ENCODE assay signal across 32 cellular contexts in genomic region chr19:16618248-16618647, GRCh38. TPM values are rescaled to one million over a fixed set of nuclear protein-coding genes. Genes with fewer than 3 reads are reported as not detected.
DNase-seq lines count a peak whose midpoint lies in the region; ATAC-seq, FAIRE-seq and TF ChIP-seq lines count a peak whose summit lies in the region.
"Had no signal": no experiment of that assay in that cellular context is flagged by ENCODE, and none has a peak within 500 bp of the region (broad histone marks: within the 10 kb centered on the region; RNA-seq: fewer than 3 reads in every experiment).

No MANE protein-coding gene starts in this region.

- no peaks in the 10 kb centered on the region for H3F3A ChIP-seq in DOHH2 (ENCODE audit: control insufficient read depth, insufficient read depth)

- in situ Hi-C loops in IMR-90 (cut with MboI; ENCODE audit: low sequenced_read_pairs) (no loop called here), GM12878 (cut with MboI) (no loop called here)

- RAD21 ChIA-PET in GM12878 (lab: Charles Lee; ENCODE audit: unreplicated experiment): interaction anchor here (0.7 to 2.5 kb wide), 6 partner anchors 9 to 34 kb away, joined by 3 to 17 read pairs (median 4); partner anchors contain the start of gene MED26

- no peak overlapping the region for H3K23ac ChIP-seq in IMR-90 (ENCODE audit: low read depth, low read length)

- DNase-seq in IMR-90: no peak
- no peak for DNase-seq in GM12878 (ENCODE audit: low read depth, low spot score)
- DNase-seq in progenitor cell of endocrine pancreas (ENCODE audit: low spot score, unreplicated experiment): no peak
- DNase-seq in NCI-H1436 treated with DMSO at 0.1 percent for 48 hours (lab: John Stamatoyannopoulos, UW): no peak
- DNase-seq in kidney glomerular epithelial cell (lab: John Stamatoyannopoulos, UW): no peak
- DNase-seq: activated CD8-positive, alpha-beta memory T cell treated with anti-CD3 and anti-CD28 coated beads for 24 hours; activated effector memory CD4-positive, alpha-beta T cell treated with anti-CD3 and anti-CD28 coated beads, Interleukin-2, amount 50 U/mL, for 16 hours; activated T-cell treated with anti-CD3 and anti-CD28 coated beads for 4 hours; C1 segment of cervical spinal cord; Caco-2; DMS53; GM23248; HFFc6; left lung; mesenchymal stem cell; NCI-H1105; NCI-H1930; NCI-H510A treated with DMSO at 0.1 percent for 48 hours; PC-3; small intestine; tibial artery had no signal

- H3K9me3 ChIP-seq in DOHH2 (ENCODE audit: control insufficient read depth, insufficient read depth, low read length) (no peaks in the 10 kb centered on the region), IMR-90 (ENCODE audit: control insufficient read depth, insufficient read depth, low read length) (no peaks in the 10 kb centered on the region), GM12878 (replicated peaks; ENCODE audit: control insufficient read depth, insufficient read depth, low read length) (no peaks in the 10 kb centered on the region)
- H3K9me3 ChIP-seq: ascending aorta, Caco-2, left lung, tibial artery had no signal

- dilution Hi-C loops in IMR-90 (cut with HindIII; ENCODE audit: low sequenced_read_pairs, unreplicated experiment): no loop called here

- no peaks in the 10 kb centered on the region for H3K27me3 Mint-ChIP-seq in progenitor cell of endocrine pancreas

- peaks cover 42% of the 10 kb centered on the region for H3K36me3 ChIP-seq in DOHH2 (ENCODE audit: control insufficient read depth, low read length)
- no peaks in the 10 kb centered on the region for H3K36me3 ChIP-seq in IMR-90 (ENCODE audit: control insufficient read depth, insufficient read depth, low read length)
- peaks cover 7 to 10% of the 10 kb centered on the region in 2 experiments; a peak in 3 of 4 replicates for H3K36me3 ChIP-seq in GM12878 (ENCODE audit: control insufficient read depth in 2 of 2, insufficient read depth in 2 of 2, low read length in 1 of 2)
- H3K36me3 ChIP-seq: ascending aorta, neural progenitor cell, tibial artery had no signal

- H3K4me3 Mint-ChIP-seq in progenitor cell of endocrine pancreas (ENCODE audit: low read depth): no peak overlapping the region
- H3K4me3 Mint-ChIP-seq: HFFc6; neural progenitor cell; T-helper 1 cell treated with Interleukin-12 subunit alpha and Interleukin-12 subunit beta and Interleukin-4 antibody, amounts not matched to agents 30 μg/mL and 1 μg/mL, for 36 hours had no signal

- no peak overlapping the region for H2AK5ac ChIP-seq in IMR-90 (ENCODE audit: low read depth, low read length)

- no peak overlapping the region for H4K91ac ChIP-seq in IMR-90 (ENCODE audit: insufficient read depth, low read depth, low read length)

- no peak overlapping the region for H2BK15ac ChIP-seq in IMR-90 (ENCODE audit: low read depth, low read length)

- H3K4me1 ChIP-seq in DOHH2 (ENCODE audit: control insufficient read depth, low read length) (peaks cover 81% of the 10 kb centered on the region), IMR-90 (ENCODE audit: control insufficient read depth, insufficient read depth, low read length) (peaks cover 6% of the 10 kb centered on the region; the same call in 1 of the 2 replicates), GM12878 (ENCODE audit: control insufficient read depth, insufficient read depth, low read length) (peaks cover 42% of the 10 kb centered on the region)
- H3K4me1 ChIP-seq: neural progenitor cell had no signal

- peaks cover 69% of the 10 kb centered on the region for H3K9me1 ChIP-seq in IMR-90 (ENCODE audit: insufficient read depth, low read length)

- H3K4me1 Mint-ChIP-seq in progenitor cell of endocrine pancreas (ENCODE audit: low read depth): peaks cover 10% of the 10 kb centered on the region

- no peaks in the 10 kb centered on the region for H3K9me3 Mint-ChIP-seq in progenitor cell of endocrine pancreas (ENCODE audit: low read depth)
- H3K9me3 Mint-ChIP-seq: HFFc6; neural progenitor cell; T-helper 1 cell treated with Interleukin-12 subunit alpha and Interleukin-12 subunit beta and Interleukin-4 antibody, amounts not matched to agents 30 μg/mL and 1 μg/mL, for 36 hours had no signal

- no peak overlapping the region for H3K18ac ChIP-seq in IMR-90 (ENCODE audit: low read depth, low read length)

- peaks cover 30 to 96% of the 10 kb centered on the region in 2 experiments for H3K79me1 ChIP-seq in IMR-90 (ENCODE audit: low read depth in 1 of 2, low read length in 2 of 2)

- intact Hi-C loops in IMR-90 (cut with micrococcal nuclease) (no loop called here), GM12878 (cut with micrococcal nuclease; ENCODE audit: unreplicated experiment) (no loop called here)

- H2BK20ac ChIP-seq in IMR-90 (ENCODE audit: low read depth, low read length): no peak overlapping the region

- no peak overlapping the region for H4K8ac ChIP-seq in IMR-90 (ENCODE audit: low read depth in 2 of 2, low read length in 2 of 2)

- H2BK5ac ChIP-seq in IMR-90 (ENCODE audit: low read depth, low read length, poor library complexity, severe bottlenecking): no peak overlapping the region

- ATAC-seq in IMR-90 (ENCODE audit: low read depth) (no peak), GM12878 (peak; percentile 42)
- no peak for ATAC-seq in activated CD4-positive, CD25-positive, alpha-beta regulatory T cell treated with anti-CD3 and anti-CD28 coated beads, Interleukin-2, amount 50 U/mL, for 24 hours
- ATAC-seq: K562, left lung, PC-3 had no signal

- H3K27me3 ChIP-seq in DOHH2 (ENCODE audit: control insufficient read depth, low read length): no peaks in the 10 kb centered on the region
- no peaks in the 10 kb centered on the region for H3K27me3 ChIP-seq in IMR-90 (ENCODE audit: control insufficient read depth, insufficient read depth, low read length)
- no peaks in the 10 kb centered on the region for H3K27me3 ChIP-seq in GM12878 (replicated peaks in 1 of 2; ENCODE audit: control insufficient read depth in 2 of 2, insufficient read depth in 2 of 2, low read length in 1 of 2)
- H3K27me3 ChIP-seq: ascending aorta, left lung, neural progenitor cell, tibial artery had no signal

- H3K9ac ChIP-seq in IMR-90 (ENCODE audit: low read depth, low read length) (no peak overlapping the region), GM12878 (ENCODE audit: control insufficient read depth, insufficient read depth, low read length) (peak overlapping the region; percentile 4; the same call in 1 of the 2 replicates)
- H3K9ac ChIP-seq: GM23248, neural progenitor cell, parathyroid adenoma had no signal

- CTCF ChIA-PET in IMR-90 (lab: Yijun Ruan, JAX) (no interaction called here), GM12878 (lab: Yijun Ruan, JAX) (interaction anchor here (0.8 to 2.2 kb wide), 5 partner anchors 11 to 50 kb away, joined by 3 to 7 read pairs (median 4); no protein-coding TSS in a partner anchor)

- TF ChIP-seq EP300 in GM12878 (IDR thresholded peaks at IDR 0.05; ENCODE audit: borderline replicate concordance in 1 of 2, control insufficient read depth in 1 of 2, low read depth in 2 of 2, low read length in 2 of 2): no peak

- peak overlapping the region; percentile 52 for H2AK9ac ChIP-seq in IMR-90 (replicated peaks; ENCODE audit: low read depth, low read length, poor library complexity)

- 100% methylated on average over 1 of the region's 7 CpGs; no CpG with 5 or more reads in 1 of the 2 experiments for WGBS in IMR-90 (ENCODE audit: extremely low coverage in 2 of 2, insufficient read length in 1 of 2), 2 experiments
- WGBS in GM12878 (ENCODE audit: insufficient coverage, insufficient replicate concordance, low lambda C conversion rate, missing lambda C conversion rate): 72% methylated on average over 7 of the region's 7 CpGs

- no peak overlapping the region for H3K56ac ChIP-seq in IMR-90 (ENCODE audit: extremely low read depth, insufficient read depth, low read length)

- no peak overlapping the region for H3K14ac ChIP-seq in IMR-90 (replicated peaks; ENCODE audit: low read depth, low read length)

- H2BK120ac ChIP-seq in IMR-90 (ENCODE audit: low read depth, low read length): no peak overlapping the region

- no peak overlapping the region for H4K5ac ChIP-seq in IMR-90 (ENCODE audit: low read depth, low read length)

- TF ChIP-seq RAD21 in IMR-90 (IDR thresholded peaks at IDR 0.05; ENCODE audit: low read length) (no peak), GM12878 (IDR thresholded peaks at IDR 0.05; ENCODE audit: insufficient read depth, low read depth, low read length) (no peak)

- H3K4me2 ChIP-seq in DOHH2 (ENCODE audit: low read length) (peak overlapping the region; percentile 44), IMR-90 (ENCODE audit: low read depth, low read length) (no peak overlapping the region), GM12878 (ENCODE audit: control insufficient read depth, insufficient read depth) (peak overlapping the region; percentile 45)
- H3K4me2 ChIP-seq: neural progenitor cell had no signal

- TF ChIP-seq POLR2A in IMR-90 (IDR thresholded peaks at IDR 0.05; ENCODE audit: low read depth, low read length) (no peak), GM12878 (IDR thresholded peaks at IDR 0.05; ENCODE audit: low read depth, low read length) (0 out of 2 replicates have a peak, but pooled peaks have one; percentile 1)

- H4K20me1 ChIP-seq in DOHH2 (ENCODE audit: control insufficient read depth, insufficient read depth, low read depth, low read length) (peaks cover 83% of the 10 kb centered on the region), IMR-90 (ENCODE audit: insufficient read depth, low read length) (peaks cover 99% of the 10 kb centered on the region), GM12878 (ENCODE audit: control insufficient read depth, insufficient read depth) (peaks cover 15% of the 10 kb centered on the region; the same call in 1 of the 2 replicates)

- no peak overlapping the region for H2AFZ ChIP-seq in IMR-90 (replicated peaks; ENCODE audit: low read length, poor library complexity)
- no peak overlapping the region for H2AFZ ChIP-seq in GM12878 (ENCODE audit: control insufficient read depth, low read depth, low read length)
- H2AFZ ChIP-seq: GM23248, neural progenitor cell, parathyroid adenoma had no signal

- H3K4me3 ChIP-seq in DOHH2 (ENCODE audit: low read length) (0 out of 2 replicates have a peak overlapping the region, but pooled peaks have one; percentile 2), IMR-90 (ENCODE audit: insufficient read depth, low read depth, low read length) (no peak overlapping the region), GM12878 (peak overlapping the region; percentile 37; the same call in 1 of the 2 replicates)
- H3K4me3 ChIP-seq: ascending aorta, GM23248, K562, left lung, neural progenitor cell, SK-N-MC, tibial artery had no signal

- H3K9me2 ChIP-seq in DOHH2 (replicated peaks; ENCODE audit: control insufficient read depth, low read length): no peaks in the 10 kb centered on the region

- H3K79me2 ChIP-seq in DOHH2 (ENCODE audit: control insufficient read depth, low read length) (peaks cover 100% of the 10 kb centered on the region), GM12878 (ENCODE audit: control insufficient read depth, insufficient read depth, low read length) (peaks cover 97% of the 10 kb centered on the region)

- H3K4ac ChIP-seq in IMR-90 (ENCODE audit: low read depth, low read length): no peak overlapping the region

- no peak for TF ChIP-seq CTCF in DOHH2 (IDR thresholded peaks at IDR 0.05; ENCODE audit: low read depth, low read length, poor library complexity, severe bottlenecking)
- TF ChIP-seq CTCF in IMR-90 (conservative IDR thresholded peaks at IDR 0.05; ENCODE audit: low read depth, low read length): no peak
- TF ChIP-seq CTCF in GM12878 (IDR thresholded peaks at IDR 0.05 in 2 of 3, conservative IDR thresholded peaks at IDR 0.05 in 1 of 3; ENCODE audit: control insufficient read depth in 2 of 3, extremely low read depth in 1 of 3, insufficient read depth in 1 of 3, low read depth in 3 of 3, low read length in 3 of 3): no peak
- no peak for TF ChIP-seq CTCF in progenitor cell of endocrine pancreas (IDR thresholded peaks at IDR 0.05; ENCODE audit: unreplicated experiment)

- H3K27ac ChIP-seq in DOHH2 (ENCODE audit: low read depth, low read length) (peak overlapping the region; percentile 15; the same call in 1 of the 2 replicates), IMR-90 (ENCODE audit: insufficient read depth, low read length) (no peak overlapping the region), GM12878 (ENCODE audit: control insufficient read depth, insufficient read depth) (peak overlapping the region; percentile 67; the same call in 1 of the 2 replicates)
- H3K27ac ChIP-seq: ascending aorta, epithelial cell of prostate, GM23248, left lung, neural progenitor cell, parathyroid adenoma, SK-N-MC, tibial artery had no signal

- POLR2A ChIA-PET in IMR-90 (lab: Charles Lee; ENCODE audit: unreplicated experiment): no interaction called here
- POLR2A ChIA-PET in GM12878 (lab: Charles Lee): interaction anchor here (1.0 to 3.4 kb wide), 9 partner anchors 8 to 42 kb away, joined by 3 to 19 read pairs (median 4); partner anchors contain the start of genes MED26, SMIM7 and TMEM38A

- H3K36me3 Mint-ChIP-seq in progenitor cell of endocrine pancreas (ENCODE audit: insufficient read depth): no peaks in the 10 kb centered on the region
- H3K36me3 Mint-ChIP-seq: neural progenitor cell had no signal

- FAIRE-seq in GM12878 (lab: Jason Lieb, UNC): no peak
- FAIRE-seq: islet of Langerhans, K562, small intestine, TTC549 had no signal

- SMC1A ChIA-PET in GM12878 (lab: Charles Lee; ENCODE audit: uncharacterized antibody, unreplicated experiment): interaction anchor here (0.6 to 2.9 kb wide), 9 partner anchors 9 to 474 kb away, joined by 3 to 14 read pairs (median 4); partner anchors contain the start of gene HSH2D

- H3K27ac Mint-ChIP-seq in progenitor cell of endocrine pancreas: peak overlapping the region; percentile 30
- H3K27ac Mint-ChIP-seq: HFFc6; T-helper 1 cell treated with Interleukin-12 subunit alpha and Interleukin-12 subunit beta and Interleukin-4 antibody, amounts not matched to agents 30 μg/mL and 1 μg/mL, for 36 hours had no signal

- BruUV-seq in IMR-90 (replicated peaks; lab: Mats Ljungman, UMichigan) (no TSS peak), GM12878 (replicated peaks; lab: Mats Ljungman, UMichigan) (no TSS peak)

RNA-seq across cellular contexts. Expression of gene MED26, which starts 9.8 kb away (rescaled TPM):
- total RNA-seq in IMR-90 (2012; rRNA removed) (2.0 and 2.8 TPM in 2 replicates), GM12878 (2014; rRNA removed) (13.8 and 15.3 TPM in 2 replicates), GM12878 (2014; rRNA removed; fragmentation: Illumina TruSeq; extraction: Trizol) (7.2 and 8.6 TPM in 2 replicates), GM12878 (2021) (20.2 and 21.4 TPM in 2 replicates), progenitor cell of endocrine pancreas (11.2 and 11.7 TPM in 2 replicates)
- polyA plus RNA-seq in IMR-90 (2012; rRNA removed) (4.0 and 4.9 TPM in 2 replicates), GM12878 (2011; rRNA removed) (10.0 and 14.0 TPM in 2 replicates), GM12878 (2014; fragmentation: Illumina TruSeq; extraction: Trizol) (3.6 and 8.0 TPM in 2 replicates), GM12878 (2014; fragmentation: Nextera tagmentation; extraction: Ambion mirVana) (1 to 10 TPM; 1.1 to 2.2 TPM), GM12878 (2014; rRNA removed) (12.4 and 15.2 TPM in 2 replicates), GM12878 (2016; fragmentation: Nextera tagmentation; extraction: Ambion mirVana) (10 to 100 TPM in 1 of 2 experiments, 1 to 10 TPM in 1; 9.2 to 10.1 TPM)
- polyA plus RNA-seq in IMR-90 (2012; cell fraction: cytosol; rRNA removed): 2.8 and 5.3 TPM in 2 replicates
- polyA plus RNA-seq in IMR-90 (2012; cell fraction: nucleus; rRNA removed; ENCODE audit: low replicate concordance): 7.1 and 11.7 TPM in 2 replicates
- 44.3 and 46.5 TPM in 2 replicates for total RNA-seq in GM12878 (2013; cell fraction: nucleolus; rRNA removed)
- 3.3 TPM for polyA plus RNA-seq in GM12878 (2011; ENCODE audit: low read depth)
- polyA plus RNA-seq in GM12878 (2011; cell fraction: cytosol; rRNA removed): 14.4 and 19.2 TPM in 2 replicates
- polyA plus RNA-seq in GM12878 (2011; cell fraction: nucleus; rRNA removed): 18.8 and 19.7 TPM in 2 replicates
- polyA plus RNA-seq in GM12878 (2012): 7.8 and 10.8 TPM in 2 replicates
- 19.0 and 25.2 TPM in 2 replicates for polyA minus RNA-seq in GM12878 (2011; rRNA and poly(A)+ RNA removed)
- polyA minus RNA-seq in GM12878 (2011; cell fraction: cytosol; rRNA and poly(A)+ RNA removed): 12.0 and 15.0 TPM in 2 replicates
- polyA minus RNA-seq in GM12878 (2011; cell fraction: nucleus; rRNA and poly(A)+ RNA removed): 21.2 and 41.1 TPM in 2 replicates

RNA-seq across cellular contexts. Expression of gene SMIM7, which starts 41.7 kb away (rescaled TPM):
- total RNA-seq in IMR-90 (2012; rRNA removed): 55.7 and 68.6 TPM in 2 replicates
- polyA plus RNA-seq in IMR-90 (2012; rRNA removed): 64.8 and 66.5 TPM in 2 replicates
- 32.4 and 73.7 TPM in 2 replicates for polyA plus RNA-seq in IMR-90 (2012; cell fraction: cytosol; rRNA removed)
- polyA plus RNA-seq in IMR-90 (2012; cell fraction: nucleus; rRNA removed; ENCODE audit: low replicate concordance): 15.9 and 45.2 TPM in 2 replicates
- total RNA-seq in GM12878 (2013; cell fraction: nucleolus; rRNA removed): 131 and 132 TPM in 2 replicates
- 49.9 and 51.3 TPM in 2 replicates for total RNA-seq in GM12878 (2014; rRNA removed)
- 68.1 and 69.4 TPM in 2 replicates for total RNA-seq in GM12878 (2014; rRNA removed; fragmentation: Illumina TruSeq; extraction: Trizol)
- 44.6 and 45.7 TPM in 2 replicates for total RNA-seq in GM12878 (2021)
- polyA plus RNA-seq in GM12878 (2011; ENCODE audit: low read depth): 39.2 TPM
- 88.8 and 96.7 TPM in 2 replicates for polyA plus RNA-seq in GM12878 (2011; rRNA removed)
- polyA plus RNA-seq in GM12878 (2011; cell fraction: cytosol; rRNA removed): 73.5 and 81.4 TPM in 2 replicates
- 54.6 and 59.6 TPM in 2 replicates for polyA plus RNA-seq in GM12878 (2011; cell fraction: nucleus; rRNA removed)
- polyA plus RNA-seq in GM12878 (2012): 48.8 and 52.3 TPM in 2 replicates
- 71.7 and 99.7 TPM in 2 replicates for polyA plus RNA-seq in GM12878 (2014; fragmentation: Illumina TruSeq; extraction: Trizol)
- 100 to 1,000 TPM; 157 to 170 TPM for polyA plus RNA-seq in GM12878 (2014; fragmentation: Nextera tagmentation; extraction: Ambion mirVana)
- polyA plus RNA-seq in GM12878 (2014; rRNA removed): 60.0 and 66.0 TPM in 2 replicates
- polyA plus RNA-seq in GM12878 (2016; fragmentation: Nextera tagmentation; extraction: Ambion mirVana): 10 to 100 TPM; 70.0 to 72.5 TPM
- polyA minus RNA-seq in GM12878 (2011; rRNA and poly(A)+ RNA removed): 49.9 and 62.4 TPM in 2 replicates
- polyA minus RNA-seq in GM12878 (2011; cell fraction: cytosol; rRNA and poly(A)+ RNA removed): 15.6 and 20.6 TPM in 2 replicates
- 25.5 and 47.5 TPM in 2 replicates for polyA minus RNA-seq in GM12878 (2011; cell fraction: nucleus; rRNA and poly(A)+ RNA removed)
- 73.0 and 81.3 TPM in 2 replicates for total RNA-seq in progenitor cell of endocrine pancreas

RNA-seq across cellular contexts. Expression of gene TMEM38A, which starts 42.7 kb away (rescaled TPM):
- total RNA-seq in IMR-90 (2012; rRNA removed) (1.4 and 2.0 TPM in 2 replicates), GM12878 (2014; rRNA removed) (18.0 and 19.1 TPM in 2 replicates), GM12878 (2014; rRNA removed; fragmentation: Illumina TruSeq; extraction: Trizol) (11.9 TPM in 2 replicates), GM12878 (2021) (14.5 and 17.2 TPM in 2 replicates), progenitor cell of endocrine pancreas (8.8 and 12.2 TPM in 2 replicates)
- polyA plus RNA-seq in IMR-90 (2012; rRNA removed) (1.3 and 2.2 TPM in 2 replicates), GM12878 (2011; rRNA removed) (9.8 and 12.7 TPM in 2 replicates), GM12878 (2014; fragmentation: Illumina TruSeq; extraction: Trizol) (11.5 and 12.4 TPM in 2 replicates), GM12878 (2014; fragmentation: Nextera tagmentation; extraction: Ambion mirVana) (1 to 10 TPM; 4.5 to 6.1 TPM), GM12878 (2014; rRNA removed) (17.9 and 20.4 TPM in 2 replicates), GM12878 (2016; fragmentation: Nextera tagmentation; extraction: Ambion mirVana) (10 to 100 TPM; 20.2 to 22.2 TPM)
- polyA plus RNA-seq in IMR-90 (2012; cell fraction: cytosol; rRNA removed): 1.3 and 2.7 TPM in 2 replicates
- 1.7 and 1.9 TPM in 2 replicates for polyA plus RNA-seq in IMR-90 (2012; cell fraction: nucleus; rRNA removed; ENCODE audit: low replicate concordance)
- total RNA-seq in GM12878 (2013; cell fraction: nucleolus; rRNA removed): 32.5 and 33.0 TPM in 2 replicates
- polyA plus RNA-seq in GM12878 (2011; ENCODE audit: low read depth): 13.2 TPM
- 14.7 and 19.0 TPM in 2 replicates for polyA plus RNA-seq in GM12878 (2011; cell fraction: cytosol; rRNA removed)
- polyA plus RNA-seq in GM12878 (2011; cell fraction: nucleus; rRNA removed): 11.5 and 13.6 TPM in 2 replicates
- 18.4 and 20.6 TPM in 2 replicates for polyA plus RNA-seq in GM12878 (2012)
- polyA minus RNA-seq in GM12878 (2011; rRNA and poly(A)+ RNA removed): 17.8 and 20.1 TPM in 2 replicates
- 4.4 and 5.7 TPM in 2 replicates for polyA minus RNA-seq in GM12878 (2011; cell fraction: cytosol; rRNA and poly(A)+ RNA removed)
- 5.9 and 6.3 TPM in 2 replicates for polyA minus RNA-seq in GM12878 (2011; cell fraction: nucleus; rRNA and poly(A)+ RNA removed)

RNA-seq across cellular contexts. Expression of gene SLC35E1, which starts 46.0 kb away (rescaled TPM):
- total RNA-seq in IMR-90 (2012; rRNA removed): 22.6 and 25.8 TPM in 2 replicates
- polyA plus RNA-seq in IMR-90 (2012; rRNA removed): 38.0 and 46.7 TPM in 2 replicates
- 18.1 and 27.8 TPM in 2 replicates for polyA plus RNA-seq in IMR-90 (2012; cell fraction: cytosol; rRNA removed)
- polyA plus RNA-seq in IMR-90 (2012; cell fraction: nucleus; rRNA removed; ENCODE audit: low replicate concordance): 33.2 and 71.8 TPM in 2 replicates
- 130 and 131 TPM in 2 replicates for total RNA-seq in GM12878 (2013; cell fraction: nucleolus; rRNA removed)
- 24.7 and 26.5 TPM in 2 replicates for total RNA-seq in GM12878 (2014; rRNA removed)
- total RNA-seq in GM12878 (2014; rRNA removed; fragmentation: Illumina TruSeq; extraction: Trizol): 20.1 and 20.4 TPM in 2 replicates
- 30.9 and 33.7 TPM in 2 replicates for total RNA-seq in GM12878 (2021)
- polyA plus RNA-seq in GM12878 (2011; ENCODE audit: low read depth): 23.4 TPM
- 28.7 and 37.7 TPM in 2 replicates for polyA plus RNA-seq in GM12878 (2011; rRNA removed)
- polyA plus RNA-seq in GM12878 (2011; cell fraction: cytosol; rRNA removed): 42.7 and 47.6 TPM in 2 replicates
- 45.6 and 46.8 TPM in 2 replicates for polyA plus RNA-seq in GM12878 (2011; cell fraction: nucleus; rRNA removed)
- 32.1 and 35.8 TPM in 2 replicates for polyA plus RNA-seq in GM12878 (2012)
- 20.5 and 23.8 TPM in 2 replicates for polyA plus RNA-seq in GM12878 (2014; fragmentation: Illumina TruSeq; extraction: Trizol)
- 10 to 100 TPM; 11.3 to 15.1 TPM for polyA plus RNA-seq in GM12878 (2014; fragmentation: Nextera tagmentation; extraction: Ambion mirVana)
- 19.6 and 26.7 TPM in 2 replicates for polyA plus RNA-seq in GM12878 (2014; rRNA removed)
- 10 to 100 TPM; 12.6 to 20.0 TPM for polyA plus RNA-seq in GM12878 (2016; fragmentation: Nextera tagmentation; extraction: Ambion mirVana)
- polyA minus RNA-seq in GM12878 (2011; rRNA and poly(A)+ RNA removed): 96.4 and 132 TPM in 2 replicates
- polyA minus RNA-seq in GM12878 (2011; cell fraction: cytosol; rRNA and poly(A)+ RNA removed): 29.0 and 31.5 TPM in 2 replicates
- polyA minus RNA-seq in GM12878 (2011; cell fraction: nucleus; rRNA and poly(A)+ RNA removed): 27.3 and 43.1 TPM in 2 replicates
- total RNA-seq in progenitor cell of endocrine pancreas: 48.5 and 49.1 TPM in 2 replicates
